ENCODE assay signal across 18 cellular contexts in the genomic region with DNA sequence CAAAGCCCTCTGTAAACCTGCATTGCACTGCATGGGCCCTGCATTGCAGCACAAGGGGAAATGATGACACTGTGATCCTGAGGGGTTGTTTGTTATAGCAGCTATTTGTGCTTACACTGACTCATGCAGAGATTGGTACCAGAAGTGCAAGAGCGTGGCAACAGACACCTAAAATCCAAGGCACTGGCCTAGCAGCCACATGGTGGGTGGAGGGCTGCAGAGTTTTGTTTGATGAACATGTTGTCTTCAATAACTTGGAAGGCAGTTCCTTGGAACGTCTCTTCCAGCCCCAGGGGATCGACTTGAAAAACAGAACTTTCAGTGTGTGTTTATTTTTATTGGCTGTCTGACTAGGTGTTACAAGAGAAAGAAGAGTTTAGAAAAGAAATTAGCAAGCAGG. TPM values are rescaled to one million over a fixed set of nuclear protein-coding genes. Genes with fewer than 3 reads are reported as not detected.
A peak's percentile ranks its signal among the peaks of the same experiment; 100 is the strongest.
DNase-seq lines count a peak whose midpoint lies in the region; ATAC-seq and TF ChIP-seq lines count a peak whose summit lies in the region.
"Had no signal": no experiment of that assay in that cellular context is flagged by ENCODE, and none has a peak within 500 bp of the region (broad histone marks: within the 10 kb centered on the region; RNA-seq: fewer than 3 reads in every experiment).

No MANE protein-coding gene starts in this region.

- H3K9me3 Mint-ChIP-seq in mesothelial cell of epicardium, result peaks cover 13% of the 10 kb centered on the region
- H3K9me3 Mint-ChIP-seq in activated T-cell treated with anti-CD3 and anti-CD28 coated beads, Interleukin-2, amount 50 U/mL, for 4 hours, result peaks cover 9% of the 10 kb centered on the region

- ATAC-seq in left ventricle myocardium superior (peak; percentile 39), Right ventricle myocardium superior (ENCODE audit: poor library complexity) (no peak), HG03460 (IDR thresholded peaks at IDR 0.05; ENCODE audit: unreplicated experiment) (no peak)
- no peak for ATAC-seq in activated T-cell treated with anti-CD3 and anti-CD28 coated beads, Interleukin-2, amount 50 U/mL, for 4 hours
- ATAC-seq: left colon had no signal

- no peak for TF ChIP-seq POLR2A in vagina (IDR thresholded peaks at IDR 0.05)

- H3K27ac ChIP-seq in vagina, result peak overlapping the region; percentile 25
- H3K27ac ChIP-seq: Peyer's patch had no signal

- H3K36me3 ChIP-seq in vagina, result no peaks in the 10 kb centered on the region
- H3K36me3 ChIP-seq: Peyer's patch, thyroid gland had no signal

- no peaks in the 10 kb centered on the region for H3K9me3 ChIP-seq in vagina
- H3K9me3 ChIP-seq: Peyer's patch, thyroid gland had no signal

- TF ChIP-seq CTCF in mesothelial cell of epicardium (IDR thresholded peaks at IDR 0.05; ENCODE audit: unreplicated experiment) (no peak), vagina (IDR thresholded peaks at IDR 0.05) (no peak)

- no peak for DNase-seq in left ventricle myocardium superior
- DNase-seq in Right ventricle myocardium superior, result no peak
- DNase-seq in brain pericyte (ENCODE audit: low read depth, low spot score), result peak; percentile 60
- no peak for DNase-seq in mesothelial cell of epicardium (ENCODE audit: low spot score in 2 of 2, unreplicated experiment in 2 of 2)
- DNase-seq in vagina (ENCODE audit: extremely low spot score in 2 of 2), result peak in 1 of 2 donors; percentile 54
- no peak for DNase-seq in activated T-cell treated with anti-CD3 and anti-CD28 coated beads, Interleukin-2, amount 50 U/mL, for 4 hours
- DNase-seq in NCI-H82 treated with DMSO at 0.1 percent for 48 hours (lab: John Stamatoyannopoulos, UW; ENCODE audit: unreplicated experiment), result no peak
- DNase-seq: activated naive CD8-positive, alpha-beta T cell treated with anti-CD3 and anti-CD28 coated beads for 36 hours; activated T-cell treated with anti-CD3 and anti-CD28 coated beads for 4 hours; hippocampal formation; Kasumi-1; left colon; NCI-H146; stimulated activated CD4-positive, alpha-beta T cell treated with anti-CD3 and anti-CD28 coated beads, Interleukin-2, amount 100 ng/mL, for 24 hours had no signal

- H3K27me3 ChIP-seq in vagina, result no peaks in the 10 kb centered on the region
- H3K27me3 ChIP-seq: Peyer's patch, thyroid gland had no signal

- H3K36me3 Mint-ChIP-seq in mesothelial cell of epicardium, result peaks cover 2% of the 10 kb centered on the region
- peaks cover 2% of the 10 kb centered on the region for H3K36me3 Mint-ChIP-seq in activated T-cell treated with anti-CD3 and anti-CD28 coated beads, Interleukin-2, amount 50 U/mL, for 4 hours (ENCODE audit: insufficient read depth)

- H3K27ac Mint-ChIP-seq in mesothelial cell of epicardium, result peak overlapping the region; percentile 25
- H3K27ac Mint-ChIP-seq: activated naive CD8-positive, alpha-beta T cell treated with anti-CD3 and anti-CD28 coated beads for 36 hours had no signal

- peaks cover 21% of the 10 kb centered on the region for H3K4me1 Mint-ChIP-seq in mesothelial cell of epicardium
- H3K4me1 Mint-ChIP-seq in activated T-cell treated with anti-CD3 and anti-CD28 coated beads, Interleukin-2, amount 50 U/mL, for 4 hours (ENCODE audit: low read depth), result no peaks in the 10 kb centered on the region
- H3K4me1 Mint-ChIP-seq: activated naive CD8-positive, alpha-beta T cell treated with anti-CD3 and anti-CD28 coated beads for 36 hours had no signal

- intact Hi-C loops in left ventricle myocardium superior (cut with micrococcal nuclease), result no loop called here
- intact Hi-C loops in Right ventricle myocardium superior (cut with DNase I), result loop anchor here (10.0 kb wide), 1 partner anchor 110 kb away; no protein-coding TSS in a partner anchor
- intact Hi-C loops in vagina (cut with DNase I), result no loop called here

- H3K27me3 Mint-ChIP-seq in mesothelial cell of epicardium (ENCODE audit: low read depth), result peaks cover 1% of the 10 kb centered on the region
- H3K27me3 Mint-ChIP-seq in activated T-cell treated with anti-CD3 and anti-CD28 coated beads, Interleukin-2, amount 50 U/mL, for 4 hours (ENCODE audit: low read depth), result peaks cover 21% of the 10 kb centered on the region

- H3K4me3 ChIP-seq in vagina, result no peak overlapping the region
- H3K4me3 ChIP-seq: Peyer's patch, thyroid gland had no signal

- H3K4me3 Mint-ChIP-seq in mesothelial cell of epicardium, result no peak overlapping the region
- H3K4me3 Mint-ChIP-seq in activated T-cell treated with anti-CD3 and anti-CD28 coated beads, Interleukin-2, amount 50 U/mL, for 4 hours, result no peak overlapping the region
- H3K4me3 Mint-ChIP-seq: activated naive CD8-positive, alpha-beta T cell treated with anti-CD3 and anti-CD28 coated beads for 36 hours had no signal

- peaks cover 23% of the 10 kb centered on the region for H3K4me1 ChIP-seq in vagina
- H3K4me1 ChIP-seq: Peyer's patch had no signal

RNA-seq across cellular contexts. Expression of a gene that starts 14.5 kb away (rescaled TPM):
- not detected for total RNA-seq in left ventricle myocardium superior
- total RNA-seq in Right ventricle myocardium superior, result 0.30 TPM
- not detected in 3 replicates for total RNA-seq in mesothelial cell of epicardium
- not detected for total RNA-seq in vagina
- not detected for total RNA-seq in activated T-cell treated with anti-CD3 and anti-CD28 coated beads, Interleukin-2, amount 50 U/mL, for 4 hours
- total RNA-seq: activated naive CD8-positive, alpha-beta T cell treated with anti-CD3 and anti-CD28 coated beads for 36 hours; cerebellum; left colon; Peyer's patch had no signal

RNA-seq across cellular contexts. Expression of a gene that starts 22.6 kb away (rescaled TPM):
- total RNA-seq in left ventricle myocardium superior, result 5.7 TPM
- 4.0 TPM for total RNA-seq in Right ventricle myocardium superior
- not detected in 3 replicates for total RNA-seq in mesothelial cell of epicardium
- 1.7 TPM for total RNA-seq in vagina
- not detected for total RNA-seq in activated T-cell treated with anti-CD3 and anti-CD28 coated beads, Interleukin-2, amount 50 U/mL, for 4 hours
- total RNA-seq: activated naive CD8-positive, alpha-beta T cell treated with anti-CD3 and anti-CD28 coated beads for 36 hours had no signal
